28 cellular contexts compared by ENCODE assay signal in the genomic region with DNA sequence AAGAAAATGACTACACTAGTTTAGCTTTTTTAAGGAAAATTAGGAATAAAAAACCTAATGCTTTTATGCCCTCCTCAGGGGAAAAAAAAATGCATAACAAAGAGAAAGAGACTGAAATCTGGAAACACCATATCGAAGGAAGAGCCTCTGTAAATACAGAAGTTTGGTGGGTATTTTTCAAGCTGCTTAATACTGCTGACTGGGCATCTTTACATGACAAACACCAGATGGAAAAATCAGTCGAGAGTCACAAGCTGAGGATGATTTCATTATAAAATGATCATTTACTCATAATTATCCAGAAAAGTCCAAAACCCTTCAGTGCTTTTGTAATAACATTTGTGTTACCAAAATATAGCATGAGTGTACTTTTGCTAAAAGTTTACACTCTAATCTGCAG.
"Had no signal": no experiment of that assay in that cellular context is flagged by ENCODE, and none has a peak within 500 bp of the region (broad histone marks: within the 10 kb centered on the region; RNA-seq: fewer than 3 reads in every experiment).

No MANE protein-coding gene starts in this region.

- H3K27me3 ChIP-seq: esophagus squamous epithelium, neutrophil, pancreas, right atrium auricular region, tibial nerve had no signal

- H3K4me1 ChIP-seq: left ventricle myocardium inferior, right atrium auricular region had no signal

- ATAC-seq: activated CD4-positive, CD25-positive, alpha-beta regulatory T cell treated with anti-CD3 and anti-CD28 coated beads, Interleukin-2, amount 50 U/mL, for 24 hours; mucosa of descending colon; natural killer cell treated with Interleukin-12 subunit alpha and Interleukin-12 subunit beta and Interleukin-15 and Interleukin-18, amount 100 ng/mL, for 72 hours; pancreas; T-helper 17 cell had no signal

- H3K27ac ChIP-seq: epithelial cell of prostate, esophagus squamous epithelium, left ventricle myocardium inferior, neutrophil, pancreas, right atrium auricular region, tibial nerve, WERI-Rb-1 had no signal

- H3K36me3 ChIP-seq: esophagus squamous epithelium, left ventricle myocardium inferior, neutrophil, pancreas, right atrium auricular region, tibial nerve, WERI-Rb-1 had no signal

- H3K4me3 ChIP-seq: esophagus squamous epithelium, left ventricle myocardium inferior, lung, mucosa of descending colon, pancreas, right atrium auricular region, tibial nerve had no signal

- FAIRE-seq: astrocyte, frontal cortex, pancreas had no signal

- DNase-seq: activated CD4-positive, alpha-beta memory T cell treated with anti-CD3 and anti-CD28 coated beads for 36 hours; activated CD4-positive, alpha-beta T cell treated with anti-CD3 and anti-CD28 coated beads, Interleukin-2, amount 10 ng/mL, durations not matched to agents 24 days and 14 days; activated CD8-positive, alpha-beta memory T cell treated with anti-CD3 and anti-CD28 coated beads, Interleukin-2, amount 50 U/mL, for 4 hours; activated gamma-delta T cell; activated naive CD4-positive, alpha-beta T cell treated with anti-CD3 and anti-CD28 coated beads, Interleukin-2, amount 10 ng/mL, durations not matched to agents 7 days and 5 days; activated naive CD8-positive, alpha-beta T cell treated with anti-CD3 and anti-CD28 coated beads, Interleukin-2, amount 10 ng/mL, durations not matched to agents 7 days and 5 days; activated T-cell treated with anti-CD3 and anti-CD28 coated beads, Interleukin-2, amount 50 U/mL, for 24 hours; amniotic stem cell; central memory CD4-positive, alpha-beta T cell; esophagus squamous epithelium; islet precursor cell; left ventricle myocardium inferior; mucosa of descending colon; pancreas; stimulated activated CD4-positive, alpha-beta T cell treated with anti-CD3 and anti-CD28 coated beads, Interleukin-2, amount 100 ng/mL, for 48 hours; stimulated activated naive CD4-positive, alpha-beta T cell treated with Interleukin-2 at 50 U/mL for 16 hours; T-helper 17 cell; T1000; WERI-Rb-1 had no signal

- H3K9me3 ChIP-seq: esophagus squamous epithelium, left ventricle myocardium inferior, mucosa of descending colon, neutrophil, pancreas, right atrium auricular region, tibial nerve had no signal
